ENCODE assay signal across 14 cellular contexts in genomic region chr10:129774736-129775401, GRCh38.
"Had no signal": no experiment of that assay in that cellular context is flagged by ENCODE, and none has a peak within 500 bp of the region (broad histone marks: within the 10 kb centered on the region; RNA-seq: fewer than 3 reads in every experiment).

No MANE protein-coding gene starts in this region.

- H3K9me3 Mint-ChIP-seq: activated T-helper 2 cell treated with anti-CD3 and anti-CD28 coated beads, Interferon-gamma antibody, Interleukin-2, Interleukin-4, amounts not matched to agents 10 μg/mL and 5 μg/mL and 100 μg/mL, durations not matched to agents 14 hours and 24 hours and 36 hours; stimulated activated naive CD8-positive, alpha-beta T cell treated with anti-CD3 and anti-CD28 coated beads, Interleukin-15, Interleukin-2, amounts not matched to agents 100 ng/mL and 50 ng/mL, for 24 hours had no signal

- ATAC-seq: activated CD4-positive, alpha-beta T cell treated with anti-CD3 and anti-CD28 coated beads for 36 hours; activated CD8-positive, alpha-beta T cell treated with anti-CD3 and anti-CD28 coated beads, Interleukin-2, amount 10 ng/mL, durations not matched to agents 7 days and 5 days; psoas muscle had no signal

- H3K27me3 ChIP-seq: heart left ventricle had no signal

- H3K27ac ChIP-seq: heart left ventricle, psoas muscle, thoracic aorta had no signal

- H3K27ac Mint-ChIP-seq: activated CD4-positive, alpha-beta T cell treated with anti-CD3 and anti-CD28 coated beads for 36 hours; activated CD8-positive, alpha-beta T cell treated with anti-CD3 and anti-CD28 coated beads, Interleukin-2, amount 10 ng/mL, durations not matched to agents 7 days and 5 days; activated naive CD8-positive, alpha-beta T cell treated with anti-CD3 and anti-CD28 coated beads, Interleukin-2, amount 10 ng/mL, durations not matched to agents 7 days and 5 days; activated T-helper 2 cell treated with anti-CD3 and anti-CD28 coated beads, Interferon-gamma antibody, Interleukin-2, Interleukin-4, amounts not matched to agents 10 μg/mL and 5 μg/mL and 100 μg/mL, durations not matched to agents 14 hours and 24 hours and 36 hours; naive thymus-derived CD4-positive, alpha-beta T cell; stimulated activated naive CD8-positive, alpha-beta T cell treated with anti-CD3 and anti-CD28 coated beads, Interleukin-15, Interleukin-2, amounts not matched to agents 100 ng/mL and 50 ng/mL, for 24 hours had no signal

- H3K4me3 Mint-ChIP-seq: activated CD4-positive, alpha-beta T cell treated with anti-CD3 and anti-CD28 coated beads for 36 hours; activated CD8-positive, alpha-beta T cell treated with anti-CD3 and anti-CD28 coated beads, Interleukin-2, amount 10 ng/mL, durations not matched to agents 7 days and 5 days; activated naive CD8-positive, alpha-beta T cell treated with anti-CD3 and anti-CD28 coated beads, Interleukin-2, amount 10 ng/mL, durations not matched to agents 7 days and 5 days; naive thymus-derived CD4-positive, alpha-beta T cell; stimulated activated naive CD8-positive, alpha-beta T cell treated with anti-CD3 and anti-CD28 coated beads, Interleukin-15, Interleukin-2, amounts not matched to agents 100 ng/mL and 50 ng/mL, for 24 hours had no signal

- H3K27me3 Mint-ChIP-seq: activated CD4-positive, alpha-beta T cell treated with anti-CD3 and anti-CD28 coated beads for 36 hours; activated naive CD8-positive, alpha-beta T cell treated with anti-CD3 and anti-CD28 coated beads, Interleukin-2, amount 10 ng/mL, durations not matched to agents 7 days and 5 days; naive thymus-derived CD4-positive, alpha-beta T cell; stimulated activated naive CD8-positive, alpha-beta T cell treated with anti-CD3 and anti-CD28 coated beads, Interleukin-15, Interleukin-2, amounts not matched to agents 100 ng/mL and 50 ng/mL, for 24 hours had no signal

- H3K9me3 ChIP-seq: heart left ventricle, psoas muscle, thoracic aorta had no signal

- DNase-seq: activated CD4-positive, alpha-beta T cell treated with anti-CD3 and anti-CD28 coated beads for 36 hours; activated CD8-positive, alpha-beta T cell treated with anti-CD3 and anti-CD28 coated beads, Interleukin-2, amount 10 ng/mL, durations not matched to agents 7 days and 5 days; activated naive CD8-positive, alpha-beta T cell treated with anti-CD3 and anti-CD28 coated beads, Interleukin-2, amount 10 ng/mL, durations not matched to agents 7 days and 5 days; anterior cingulate cortex; midbrain; naive thymus-derived CD4-positive, alpha-beta T cell; nucleus accumbens; psoas muscle; stimulated activated CD4-positive, alpha-beta T cell treated with anti-CD3 and anti-CD28 coated beads, Interleukin-4, amount 100 ng/mL, for 1 hour; T-helper 9 cell had no signal

- H3K4me1 ChIP-seq: heart left ventricle, psoas muscle had no signal

- H3K4me1 Mint-ChIP-seq: activated CD4-positive, alpha-beta T cell treated with anti-CD3 and anti-CD28 coated beads for 36 hours; activated naive CD8-positive, alpha-beta T cell treated with anti-CD3 and anti-CD28 coated beads, Interleukin-2, amount 10 ng/mL, durations not matched to agents 7 days and 5 days had no signal

- H3K4me3 ChIP-seq: heart left ventricle, psoas muscle, thoracic aorta had no signal

- H3K36me3 ChIP-seq: thoracic aorta had no signal
